Comparison of ENCODE assay signal across 9 cellular contexts in the genomic region with DNA sequence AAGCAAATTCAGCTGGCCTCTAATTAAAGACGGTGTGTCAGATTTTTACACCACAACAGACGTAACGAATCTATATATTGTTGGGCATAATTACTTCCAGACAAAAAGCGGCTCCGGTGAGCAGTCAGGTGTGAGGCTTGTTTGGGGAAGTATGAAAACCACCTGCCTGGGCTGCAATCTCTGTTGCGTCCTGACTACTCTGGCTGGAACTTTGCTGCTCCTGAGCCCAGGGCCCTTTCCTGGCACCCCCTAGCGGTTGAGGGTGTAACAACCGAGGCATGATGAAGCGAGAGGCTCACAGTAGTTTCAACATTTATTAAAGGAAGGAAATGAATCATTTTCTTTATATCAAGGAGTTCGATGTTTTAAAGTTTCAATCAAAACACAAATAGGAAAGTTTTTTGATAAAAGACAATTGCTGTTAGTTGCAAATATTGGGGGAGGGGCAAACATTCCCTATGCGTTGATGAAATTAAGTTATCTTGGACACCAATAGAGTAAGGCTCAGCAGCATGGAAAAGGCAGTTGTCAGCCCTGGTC. TPM values are rescaled to one million over a fixed set of nuclear protein-coding genes. Genes with fewer than 3 reads are reported as not detected.
DNase-seq lines count a peak whose midpoint lies in the region; ATAC-seq and TF ChIP-seq lines count a peak whose summit lies in the region.
"Had no signal": no experiment of that assay in that cellular context is flagged by ENCODE, and none has a peak within 500 bp of the region (broad histone marks: within the 10 kb centered on the region; RNA-seq: fewer than 3 reads in every experiment).

No MANE protein-coding gene starts in this region.

- CTCF ChIA-PET in Caco-2 (lab: Charles Lee): interaction anchor here (0.6 to 1.2 kb wide), 3 partner anchors 31 to 101 kb away, joined by 3 to 7 read pairs (median 3); no protein-coding TSS in a partner anchor

- no TSS peak for BruUV-seq in Caco-2 (replicated peaks; lab: Mats Ljungman, UMichigan)

- peak; percentile 84 to 96 for TF ChIP-seq CTCF in Caco-2 (IDR thresholded peaks at IDR 0.05; ENCODE audit: insufficient read depth in 1 of 2, low read depth in 1 of 2, low read length in 1 of 2, severe bottlenecking in 1 of 2, unreplicated experiment in 1 of 2)
- peak; percentile 39 to 73 for TF ChIP-seq CTCF in right atrium auricular region (IDR thresholded peaks at IDR 0.05)

- no peaks in the 10 kb centered on the region for H3K27me3 Mint-ChIP-seq in Caco-2 (ENCODE audit: insufficient read depth, unreplicated experiment)

- no peaks in the 10 kb centered on the region for H3K9me3 Mint-ChIP-seq in Caco-2 (ENCODE audit: unreplicated experiment)

- no peak overlapping the region for H3K27ac ChIP-seq in right atrium auricular region

- in situ Hi-C loops in SK-MEL-5 (cut with HindIII; ENCODE audit: low pct_unique_long_range_greater_than_20kb, low sequenced_read_pairs): no loop called here

- H3K4me1 ChIP-seq in Caco-2 (peaks cover 6% of the 10 kb centered on the region; the same call in 1 of the 2 replicates), right atrium auricular region (peaks cover 0 to 54% of the 10 kb centered on the region in 2 donors)

- no peak overlapping the region for H3K4me3 Mint-ChIP-seq in Caco-2 (ENCODE audit: unreplicated experiment)
- H3K4me3 Mint-ChIP-seq: activated naive CD8-positive, alpha-beta T cell had no signal

- intact Hi-C loops in Caco-2 (cut with micrococcal nuclease; ENCODE audit: unreplicated experiment): loop anchor here (1.0 kb wide), 2 partner anchors 54 to 100 kb away; no protein-coding TSS in a partner anchor

- H3K4me1 Mint-ChIP-seq in Caco-2 (ENCODE audit: low read depth, unreplicated experiment): peaks cover 10% of the 10 kb centered on the region

- H3K36me3 Mint-ChIP-seq in Caco-2 (ENCODE audit: insufficient read depth, unreplicated experiment): no peaks in the 10 kb centered on the region

- H3K27ac Mint-ChIP-seq in Caco-2 (ENCODE audit: unreplicated experiment): no peak overlapping the region
- H3K27ac Mint-ChIP-seq: activated naive CD8-positive, alpha-beta T cell had no signal

- H3K4me3 ChIP-seq in Caco-2 (ENCODE audit: low read depth, low read length) (no peak overlapping the region), right atrium auricular region (no peak overlapping the region)

- no peaks in the 10 kb centered on the region for H3K36me3 ChIP-seq in Caco-2 (ENCODE audit: control insufficient read depth, insufficient read depth, low read length)
- no peaks in the 10 kb centered on the region for H3K36me3 ChIP-seq in right atrium auricular region

- ATAC-seq in GM19351 (IDR thresholded peaks at IDR 0.05; ENCODE audit: unreplicated experiment): peak; percentile 96
- peak; percentile 87 for ATAC-seq in HG03354 (IDR thresholded peaks at IDR 0.05; ENCODE audit: poor library complexity, severe bottlenecking, unreplicated experiment)

- no peaks in the 10 kb centered on the region for H3K9me3 ChIP-seq in Caco-2
- H3K9me3 ChIP-seq in right atrium auricular region: no peaks in the 10 kb centered on the region

- no peaks in the 10 kb centered on the region; the same call in 1 of the 2 replicates for H3K27me3 ChIP-seq in Caco-2 (replicated peaks; ENCODE audit: control insufficient read depth, insufficient read depth, low read length)
- H3K27me3 ChIP-seq in right atrium auricular region: no peaks in the 10 kb centered on the region

- POLR2A ChIA-PET in Caco-2 (lab: Charles Lee): no interaction called here

- DNase-seq in Caco-2 (peak; percentile 74 to 85), SK-MEL-5 (ENCODE audit: low read depth, low spot score) (peak; percentile 85), right atrium auricular region (ENCODE audit: low spot score) (no peak), putamen (ENCODE audit: low spot score) (no peak)
- DNase-seq in activated naive CD4-positive, alpha-beta T cell treated with Interleukin-2 at 50 U/mL for 16 hours: peak; percentile 75
- DNase-seq in stimulated activated CD4-positive, alpha-beta T cell treated with anti-CD3 and anti-CD28 coated beads, Interleukin-12 subunit alpha, Interleukin-12 subunit beta, amount 100 ng/mL, for 24 hours (ENCODE audit: low read depth in 2 of 2): peak; percentile 46 to 72

RNA-seq across cellular contexts. Expression of a gene that starts 10.6 kb away (rescaled TPM):
- total RNA-seq in Caco-2 (2022) (1.7 and 2.6 TPM in 2 replicates), right atrium auricular region (under 1 TPM; 0.20 to 0.30 TPM)
- total RNA-seq in SK-MEL-5 (2014; rRNA removed; shearing (Covaris generic)): 0.03 TPM in 1 of 2 replicates, not detected in the other
- 0.09 and 1.6 TPM in 2 replicates for polyA plus RNA-seq in SK-MEL-5 (2015; cell fraction: cytosol; rRNA removed)
- polyA plus RNA-seq in SK-MEL-5 (2015; cell fraction: nucleus; rRNA removed): 0.65 and 0.84 TPM in 2 replicates

Comparison
In these comparisons a context has a peak if more than half of its experiments do, and no peak if none do; other contexts are left out.
1. DNase-seq: peak in Caco-2 (2 of 2), SK-MEL-5 (single experiment), activated naive CD4-positive, alpha-beta T cell treated with Interleukin-2 at 50 U/mL for 16 hours (single experiment) and stimulated activated CD4-positive, alpha-beta T cell treated with anti-CD3 and anti-CD28 coated beads, Interleukin-12 subunit alpha, Interleukin-12 subunit beta, amount 100 ng/mL, for 24 hours (2 of 2); none in right atrium auricular region (single experiment) and putamen (single experiment).